ENCODE assay signal across 8 cellular contexts in the genomic region with DNA sequence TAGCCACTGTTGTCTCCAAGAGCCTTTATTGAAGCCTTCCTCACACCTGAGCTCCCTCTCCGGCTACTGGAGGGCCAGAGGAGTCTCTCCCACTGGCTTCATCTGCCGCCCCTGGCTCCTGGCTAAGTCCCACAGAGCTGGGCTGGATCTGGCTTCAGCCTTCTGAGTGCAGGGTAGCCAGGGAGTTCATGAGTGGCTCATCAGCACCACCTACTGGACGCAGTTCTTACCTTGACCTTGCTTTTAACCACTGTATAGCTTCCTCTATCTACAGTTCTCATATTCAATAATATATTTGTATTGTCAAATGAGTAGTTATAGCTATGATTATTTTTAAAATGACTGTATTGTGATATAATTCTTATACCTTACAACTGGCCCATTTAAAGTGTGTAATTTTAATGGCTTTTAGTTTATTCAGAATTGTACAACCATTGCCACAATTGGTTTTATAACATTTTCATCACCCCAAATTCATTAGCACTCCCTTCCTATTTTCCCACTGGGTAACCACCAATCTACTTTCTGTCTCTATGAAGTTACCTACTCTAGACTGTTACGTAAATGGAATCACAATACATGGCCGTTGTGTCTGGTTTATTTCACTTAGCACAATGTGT. TPM values are rescaled to one million over a fixed set of nuclear protein-coding genes. Genes with fewer than 3 reads are reported as not detected.
DNase-seq lines count a peak whose midpoint lies in the region; ATAC-seq, FAIRE-seq and TF ChIP-seq lines count a peak whose summit lies in the region.

No MANE protein-coding gene starts in this region.

- peak; percentile 64 for DNase-seq in GM18507 (ENCODE audit: extremely low spot score, insufficient read length, low read depth)
- DNase-seq in NCI-H2029 treated with DMSO at 0.1 percent for 48 hours (lab: John Stamatoyannopoulos, UW) = peak; percentile 71
- peak; percentile 35 for DNase-seq in T1000 (lab: John Stamatoyannopoulos, UW)
- DNase-seq in astrocyte of the hippocampus (ENCODE audit: low read depth, low spot score) = peak; percentile 91
- DNase-seq in hippocampal formation (lab: John Stamatoyannopoulos, UW) = peak; percentile 81 to 90
- peak; percentile 93 for DNase-seq in small intestine

- H3K4me1 ChIP-seq in small intestine (ENCODE audit: control insufficient read depth in 2 of 2, insufficient read depth in 1 of 2, low read depth in 1 of 2, low read length in 1 of 2) = peaks cover 0 to 3% of the 10 kb centered on the region in 2 donors

- no peaks in the 10 kb centered on the region for H3K36me3 ChIP-seq in small intestine (ENCODE audit: control insufficient read depth in 2 of 2, insufficient read depth in 2 of 2, low read length in 2 of 2)

- ATAC-seq in HG02981 (IDR thresholded peaks at IDR 0.05; ENCODE audit: unreplicated experiment) = peak; percentile 99

- TF ChIP-seq CTCF in 22Rv1 (IDR thresholded peaks at IDR 0.05) = peak; percentile 90

- H3K9me3 ChIP-seq in small intestine (ENCODE audit: control insufficient read depth, low read depth) = peaks cover 2% of the 10 kb centered on the region

- WGBS in small intestine, 3 donors = 21 to 26% (median 24%) methylated on average over 5 of the region's 5 CpGs

- no peaks in the 10 kb centered on the region for H3K27me3 ChIP-seq in small intestine (ENCODE audit: control insufficient read depth in 2 of 2, insufficient read depth in 2 of 2, low read length in 2 of 2)

- H3K27ac ChIP-seq in 22Rv1 (no peak overlapping the region), small intestine (ENCODE audit: low read depth in 1 of 2, low read length in 1 of 2) (no peak overlapping the region)

- no peak overlapping the region for H3K4me3 ChIP-seq in small intestine (ENCODE audit: low read depth in 1 of 2, low read length in 2 of 2)

- FAIRE-seq in GM18507 (lab: Jason Lieb, UNC) = peak; percentile 89
- no peak for FAIRE-seq in small intestine (lab: Jason Lieb, UNC)

RNA-seq across cellular contexts. Expression of gene CNDP1, which starts 17.7 kb away (rescaled TPM):
- polyA plus RNA-seq in small intestine = 10 to 100 TPM in 1 of 3 donors, 1 to 10 TPM in 2; 6.2 to 11.9 (median 6.8) TPM

RNA-seq across cellular contexts. Expression of gene ZNF407, which starts 45.6 kb away (rescaled TPM):
- 1 to 10 TPM; 2.7 to 4.7 (median 3.4) TPM for polyA plus RNA-seq in small intestine

RNA-seq across cellular contexts. Expression of gene CNDP2, which starts 55.9 kb away (rescaled TPM):
- 100 to 1,000 TPM; 215 to 423 (median 340) TPM for polyA plus RNA-seq in small intestine

Comparison
In these comparisons a context has a peak if more than half of its experiments do, and no peak if none do; other contexts are left out.
1. DNase-seq: peak in every context shown above with its lines; median percentile 93 in small intestine; 91 in astrocyte of the hippocampus; 86 in hippocampal formation; 71 in NCI-H2029 treated with DMSO at 0.1 percent for 48 hours; 64 in GM18507; 35 in T1000.